8 cellular contexts compared by ENCODE assay signal in the genomic region with DNA sequence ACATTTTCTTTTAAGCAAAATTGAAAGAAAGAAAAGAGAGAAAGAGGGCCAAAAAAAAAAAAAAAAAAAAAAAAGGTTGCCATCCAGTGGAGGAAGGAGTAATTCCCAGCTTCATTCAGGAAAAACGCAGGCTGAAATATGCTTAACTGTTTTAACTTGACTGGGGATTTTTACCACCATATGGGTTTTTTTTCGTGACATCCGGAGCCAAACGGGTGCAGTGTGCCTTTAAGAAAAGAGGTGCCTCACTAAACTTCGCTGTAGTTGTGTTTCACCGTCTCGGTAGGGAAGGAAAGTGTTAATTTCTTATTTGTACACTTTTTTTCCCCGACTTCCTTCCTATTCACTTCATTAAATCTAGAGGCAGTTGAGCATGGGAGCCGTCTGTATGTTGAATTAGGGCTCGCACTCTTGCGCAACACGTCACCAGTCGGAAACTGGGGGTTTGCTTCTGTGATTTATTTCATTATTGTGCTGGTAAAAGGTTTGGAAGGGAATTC.
DNase-seq lines count a peak whose midpoint lies in the region; ATAC-seq and TF ChIP-seq lines count a peak whose summit lies in the region.

No MANE protein-coding gene starts in this region.

- no peaks in the 10 kb centered on the region for H3K9me3 Mint-ChIP-seq in T-helper 1 cell treated with Interleukin-12 subunit alpha and Interleukin-12 subunit beta and Interleukin-4 antibody, amounts not matched to agents 30 μg/mL and 1 μg/mL, for 36 hours
- no peaks in the 10 kb centered on the region for H3K9me3 Mint-ChIP-seq in chondrocyte (ENCODE audit: low read depth)

- H3K27me3 Mint-ChIP-seq in T-helper 1 cell treated with Interleukin-12 subunit alpha and Interleukin-12 subunit beta and Interleukin-4 antibody, amounts not matched to agents 30 μg/mL and 1 μg/mL, for 36 hours (ENCODE audit: low read depth) = no peaks in the 10 kb centered on the region
- H3K27me3 Mint-ChIP-seq in chondrocyte (ENCODE audit: low read depth) = no peaks in the 10 kb centered on the region

- intact Hi-C loops in left colon (cut with DNase I, micrococcal nuclease) = no loop called here

- peaks cover 13% of the 10 kb centered on the region for H3K36me3 Mint-ChIP-seq in T-helper 1 cell treated with Interleukin-12 subunit alpha and Interleukin-12 subunit beta and Interleukin-4 antibody, amounts not matched to agents 30 μg/mL and 1 μg/mL, for 36 hours (ENCODE audit: low read depth)
- H3K36me3 Mint-ChIP-seq in chondrocyte (ENCODE audit: low read depth) = peaks cover 7% of the 10 kb centered on the region

- peak; percentile 47 for ATAC-seq in GM21786 (IDR thresholded peaks at IDR 0.05; ENCODE audit: unreplicated experiment)
- ATAC-seq in left colon = peak; percentile 56

- H3K27ac Mint-ChIP-seq in T-helper 1 cell treated with Interleukin-12 subunit alpha and Interleukin-12 subunit beta and Interleukin-4 antibody, amounts not matched to agents 30 μg/mL and 1 μg/mL, for 36 hours = peak overlapping the region; percentile 74
- H3K27ac Mint-ChIP-seq in chondrocyte (ENCODE audit: unreplicated experiment) = peak overlapping the region; percentile 93

- peaks cover 33% of the 10 kb centered on the region for H3K4me1 Mint-ChIP-seq in T-helper 1 cell treated with Interleukin-12 subunit alpha and Interleukin-12 subunit beta and Interleukin-4 antibody, amounts not matched to agents 30 μg/mL and 1 μg/mL, for 36 hours (ENCODE audit: low read depth)
- H3K4me1 Mint-ChIP-seq in chondrocyte (ENCODE audit: low read depth) = peaks cover 44% of the 10 kb centered on the region

- TF ChIP-seq CTCF in chondrocyte (IDR thresholded peaks at IDR 0.05) = peak; percentile 72

- DNase-seq in EH (ENCODE audit: low read depth) = peak; percentile 64
- DNase-seq in Kasumi-1 (lab: John Stamatoyannopoulos, UW) = peak; percentile 71 to 77
- no peak for DNase-seq in chondrocyte (ENCODE audit: low spot score)
- peak; percentile 36 to 44 for DNase-seq in left colon
- DNase-seq in stimulated activated CD4-positive, alpha-beta T cell treated with anti-CD3 and anti-CD28 coated beads, Interleukin-2, amount 100 ng/mL, for 4 hours (ENCODE audit: low read depth) = peak; percentile 27
- no peak for DNase-seq in NCI-H526 treated with DMSO at 0.1 percent for 48 hours (lab: John Stamatoyannopoulos, UW)

- peak overlapping the region; percentile 86 for H3K4me3 Mint-ChIP-seq in T-helper 1 cell treated with Interleukin-12 subunit alpha and Interleukin-12 subunit beta and Interleukin-4 antibody, amounts not matched to agents 30 μg/mL and 1 μg/mL, for 36 hours
- peak overlapping the region; percentile 81 for H3K4me3 Mint-ChIP-seq in chondrocyte (ENCODE audit: unreplicated experiment)

Comparison
In these comparisons a context has a peak if more than half of its experiments do, and no peak if none do; other contexts are left out.
1. DNase-seq: peak in EH (single experiment), Kasumi-1 (2 of 2), left colon (2 of 2) and stimulated activated CD4-positive, alpha-beta T cell treated with anti-CD3 and anti-CD28 coated beads, Interleukin-2, amount 100 ng/mL, for 4 hours (single experiment); none in chondrocyte (single experiment) and NCI-H526 treated with DMSO at 0.1 percent for 48 hours (single experiment).